In the genomic region with DNA sequence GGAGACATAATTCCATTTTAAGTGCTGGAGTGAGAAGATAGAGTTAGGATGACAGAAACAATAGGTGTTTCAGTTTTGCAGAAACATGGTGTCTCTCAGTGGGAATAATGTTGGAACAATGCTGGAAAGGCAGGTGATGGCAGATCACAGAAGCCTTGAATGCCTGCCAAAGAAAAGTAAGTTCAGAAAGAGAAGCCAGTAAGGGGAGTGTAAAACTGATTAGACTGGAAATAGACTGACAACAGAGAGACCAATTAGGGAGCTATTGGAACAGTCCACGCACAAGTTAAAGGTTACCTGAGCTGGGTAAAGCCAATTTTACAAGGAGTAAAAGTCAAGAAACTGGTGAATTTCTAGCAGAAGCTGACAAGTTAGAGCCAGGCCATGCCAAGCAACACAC, we compare ENCODE assay signal across 22 cellular contexts.
"Had no signal": no experiment of that assay in that cellular context is flagged by ENCODE, and none has a peak within 500 bp of the region (broad histone marks: within the 10 kb centered on the region; RNA-seq: fewer than 3 reads in every experiment).

No MANE protein-coding gene starts in this region.

- H2AFZ ChIP-seq: neural progenitor cell had no signal

- H3K9ac ChIP-seq: neural progenitor cell had no signal

- DNase-seq: activated CD4-positive, alpha-beta T cell treated with anti-CD3 and anti-CD28 coated beads for 1 hour; activated CD4-positive, alpha-beta T cell treated with anti-CD3 and anti-CD28 coated beads, Interleukin-2, amount 50 U/mL, for 1 hour; activated gamma-delta T cell treated with Interleukin-2 at 50 U/mL for 16 hours; activated T-cell treated with anti-CD3 and anti-CD28 coated beads, Interleukin-2, amount 50 U/mL, for 1 hour; aorta; brain microvascular endothelial cell; colonic mucosa; dorsolateral prefrontal cortex; hippocampal formation; left ventricle myocardium inferior; naive thymus-derived CD8-positive, alpha-beta T cell; retina; sigmoid colon; stimulated activated CD4-positive, alpha-beta T cell treated with anti-CD3 and anti-CD28 coated beads, Interleukin-4, amount 100 ng/mL, for 1 hour; stimulated activated naive CD4-positive, alpha-beta T cell treated with Interleukin-2 at 50 U/mL for 16 hours; upper lobe of right lung; WERI-Rb-1 had no signal

- FAIRE-seq: frontal cortex, TTC549 had no signal

- H3K36me3 ChIP-seq: brain microvascular endothelial cell, colonic mucosa, esophagus muscularis mucosa, left ventricle myocardium inferior, neural progenitor cell, sigmoid colon, upper lobe of right lung, WERI-Rb-1 had no signal

- H3K9me3 ChIP-seq: colonic mucosa, esophagus muscularis mucosa, left ventricle myocardium inferior, sigmoid colon, upper lobe of right lung had no signal

- H3K27me3 ChIP-seq: brain microvascular endothelial cell, colonic mucosa, neural progenitor cell had no signal

- H3K4me2 ChIP-seq: neural progenitor cell had no signal

- H3K4me1 ChIP-seq: colonic mucosa, left ventricle myocardium inferior, upper lobe of right lung had no signal

- H3K4me3 ChIP-seq: colonic mucosa, dorsolateral prefrontal cortex, esophagus muscularis mucosa, left ventricle myocardium inferior, neural progenitor cell, sigmoid colon, upper lobe of right lung had no signal

- H3K27ac ChIP-seq: brain microvascular endothelial cell, colonic mucosa, dorsolateral prefrontal cortex, esophagus muscularis mucosa, left ventricle myocardium inferior, neural progenitor cell, sigmoid colon, upper lobe of right lung, WERI-Rb-1 had no signal

- ATAC-seq: activated naive CD4-positive, alpha-beta T cell treated with anti-CD3 and anti-CD28 coated beads, Interleukin-2, amount 50 U/mL, for 72 hours; naive thymus-derived CD8-positive, alpha-beta T cell; upper lobe of right lung had no signal
